Comparison of ENCODE assay signal across 8 cellular contexts in the genomic region with DNA sequence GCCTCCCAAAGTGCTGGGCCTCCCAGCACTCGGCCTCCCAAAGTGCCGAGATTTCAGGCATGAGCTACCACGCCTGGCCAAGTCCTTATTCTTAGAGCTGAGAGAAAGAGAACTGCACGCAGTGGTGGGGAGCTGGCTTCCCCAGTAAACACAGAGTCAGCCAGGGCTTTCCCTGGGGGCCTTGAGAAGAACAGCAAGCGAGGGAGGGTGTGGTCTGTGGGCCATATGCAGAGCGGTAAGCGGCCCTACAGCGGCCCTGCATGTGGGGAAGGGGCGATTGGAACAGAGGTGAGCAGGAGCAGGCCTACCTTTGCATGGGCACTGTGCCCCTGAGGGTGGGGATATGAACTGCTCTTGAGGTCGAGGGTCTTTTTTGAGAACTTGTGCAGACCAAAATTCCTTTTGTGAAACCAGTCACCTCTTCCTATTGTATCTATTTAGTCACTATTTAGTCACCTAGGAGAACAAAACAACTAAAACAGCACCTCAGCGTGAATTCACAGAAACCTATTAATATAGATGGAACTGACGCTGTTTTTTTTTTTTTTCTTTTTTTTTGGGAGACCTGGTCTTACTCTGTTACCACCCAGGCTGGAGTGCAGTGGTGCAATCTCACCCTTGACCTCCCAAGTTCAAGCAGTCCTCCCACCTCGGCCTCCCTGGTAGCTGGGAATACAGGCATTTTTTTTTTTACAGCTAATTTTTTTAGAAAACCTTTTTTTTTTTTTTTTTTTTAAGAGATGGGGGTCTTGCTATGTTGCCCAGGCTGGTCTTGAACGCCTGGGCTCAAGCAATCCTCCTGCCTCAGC. TPM values are rescaled to one million over a fixed set of nuclear protein-coding genes. Genes with fewer than 3 reads are reported as not detected.
DNase-seq lines count a peak whose midpoint lies in the region; ATAC-seq, FAIRE-seq and TF ChIP-seq lines count a peak whose summit lies in the region.

No MANE protein-coding gene starts in this region.

- peak; percentile 59 for ATAC-seq in HG02623 (IDR thresholded peaks at IDR 0.05; ENCODE audit: unreplicated experiment)

- peaks cover 97% of the 10 kb centered on the region for H3K4me1 Mint-ChIP-seq in activated CD4-positive, alpha-beta memory T cell treated with anti-CD3 and anti-CD28 coated beads, Interleukin-2, amount 10 ng/mL, durations not matched to agents 7 days and 5 days

- POLR2A ChIA-PET in activated CD4-positive, alpha-beta memory T cell treated with anti-CD3 and anti-CD28 coated beads, Interleukin-2, amount 10 ng/mL, durations not matched to agents 7 days and 5 days (lab: Charles Lee): interaction anchor here (0.8 to 11.4 kb wide), 5 partner anchors 9 to 57 kb away, joined by 3 to 333 read pairs (median 5); partner anchors contain the start of gene TSPAN14
- POLR2A ChIA-PET in HEK293T (lab: Yijun Ruan, JAX): interaction anchor here (1.1 kb wide), 1 partner anchor 93 kb away, joined by 4 read pairs; the partner anchor contains the start of gene PRXL2A

- DNase-seq in GM12891 (ENCODE audit: insufficient read length, low spot score) (no peak), fibroblast of the conjunctiva (ENCODE audit: low read depth) (peak; percentile 71), HEK293T (ENCODE audit: extremely low spot score) (no peak), H54 (ENCODE audit: insufficient read length, low spot score) (no peak), KG1 (lab: John Stamatoyannopoulos, UW) (no peak)
- DNase-seq in activated CD4-positive, alpha-beta memory T cell treated with anti-CD3 and anti-CD28 coated beads, Interleukin-2, amount 10 ng/mL, durations not matched to agents 7 days and 5 days: no peak
- peak; percentile 54 to 60 for DNase-seq in stimulated activated CD4-positive, alpha-beta T cell treated with anti-CD3 and anti-CD28 coated beads, Interleukin-2, amount 100 ng/mL, for 24 hours

- peak overlapping the region; percentile 92 for H3K27ac Mint-ChIP-seq in activated CD4-positive, alpha-beta memory T cell treated with anti-CD3 and anti-CD28 coated beads, Interleukin-2, amount 10 ng/mL, durations not matched to agents 7 days and 5 days

- no peaks in the 10 kb centered on the region for H3K27me3 Mint-ChIP-seq in activated CD4-positive, alpha-beta memory T cell treated with anti-CD3 and anti-CD28 coated beads, Interleukin-2, amount 10 ng/mL, durations not matched to agents 7 days and 5 days

- FAIRE-seq in GM12891 (lab: Jason Lieb, UNC): no peak
- no peak for FAIRE-seq in H54 (lab: Jason Lieb, UNC)

- TF ChIP-seq POLR2A in GM12891 (IDR thresholded peaks at IDR 0.05; ENCODE audit: low read depth, low read length): no peak
- no peak for TF ChIP-seq POLR2A in H54 (IDR thresholded peaks at IDR 0.05; ENCODE audit: low read depth, low read length)

- peaks cover 8% of the 10 kb centered on the region for H3K9me3 Mint-ChIP-seq in activated CD4-positive, alpha-beta memory T cell treated with anti-CD3 and anti-CD28 coated beads, Interleukin-2, amount 10 ng/mL, durations not matched to agents 7 days and 5 days

- peak overlapping the region; percentile 25 for H3K4me3 Mint-ChIP-seq in activated CD4-positive, alpha-beta memory T cell treated with anti-CD3 and anti-CD28 coated beads, Interleukin-2, amount 10 ng/mL, durations not matched to agents 7 days and 5 days

- peaks cover 67% of the 10 kb centered on the region for H3K36me3 Mint-ChIP-seq in activated CD4-positive, alpha-beta memory T cell treated with anti-CD3 and anti-CD28 coated beads, Interleukin-2, amount 10 ng/mL, durations not matched to agents 7 days and 5 days (ENCODE audit: low read depth)

- CTCF ChIA-PET in activated CD4-positive, alpha-beta memory T cell treated with anti-CD3 and anti-CD28 coated beads, Interleukin-2, amount 10 ng/mL, durations not matched to agents 7 days and 5 days (lab: Charles Lee): interaction anchor here (0.7 to 17.8 kb wide), 8 partner anchors 11 to 241 kb away, joined by 3 to 414 read pairs (median 4); partner anchors contain the start of genes PRXL2A and TSPAN14
- CTCF ChIA-PET in HEK293T (lab: Yijun Ruan, JAX): interaction anchor here (1.2 kb wide), 1 partner anchor 56 kb away, joined by 3 read pairs; no protein-coding TSS in a partner anchor

TF ChIP-seq in GM12891, 5 proteins besides CTCF, POLR2A, EP300 and RAD21:
- TF ChIP-seq PAX5 (IDR thresholded peaks at IDR 0.05; ENCODE audit: insufficient read depth, low read length, severe bottlenecking) (no peak), SPI1 (IDR thresholded peaks at IDR 0.05; ENCODE audit: low read depth, low read length) (no peak), POU2F2 (IDR thresholded peaks at IDR 0.05; ENCODE audit: low read depth, low read length) (0 out of 2 replicates have a peak, but pooled peaks have one; percentile 23)

TF ChIP-seq in HEK293T, 16 proteins besides CTCF, POLR2A, EP300 and RAD21:
- no peak for TF ChIP-seq TARDBP (IDR thresholded peaks at IDR 0.05)
- TF ChIP-seq FOXK2 (IDR thresholded peaks at IDR 0.05): no peak
- no peak for TF ChIP-seq ZNF384 (IDR thresholded peaks at IDR 0.05)
- TF ChIP-seq PKNOX1 (IDR thresholded peaks at IDR 0.05): no peak

RNA-seq across cellular contexts. Expression of gene SH2D4B, which starts 36.9 kb away (rescaled TPM):
- not detected for polyA plus RNA-seq in GM12891 (2012; ENCODE audit: low read depth, missing spikeins)
- under 1 TPM; 0.13 to 0.15 TPM for total RNA-seq in activated CD4-positive, alpha-beta memory T cell treated with anti-CD3 and anti-CD28 coated beads, Interleukin-2, amount 10 ng/mL, durations not matched to agents 7 days and 5 days

RNA-seq across cellular contexts. Expression of gene TSPAN14, which starts 46.7 kb away (rescaled TPM):
- polyA plus RNA-seq in GM12891 (2012; ENCODE audit: low read depth, missing spikeins): 5.2 TPM
- total RNA-seq in activated CD4-positive, alpha-beta memory T cell treated with anti-CD3 and anti-CD28 coated beads, Interleukin-2, amount 10 ng/mL, durations not matched to agents 7 days and 5 days: 100 to 1,000 TPM; 130 to 136 TPM

Comparison
In these comparisons a context has a peak if more than half of its experiments do, and no peak if none do; other contexts are left out.
1. DNase-seq: peak in fibroblast of the conjunctiva (single experiment) and stimulated activated CD4-positive, alpha-beta T cell treated with anti-CD3 and anti-CD28 coated beads, Interleukin-2, amount 100 ng/mL, for 24 hours (2 of 2); none in GM12891 (single experiment), activated CD4-positive, alpha-beta memory T cell treated with anti-CD3 and anti-CD28 coated beads, Interleukin-2, amount 10 ng/mL, durations not matched to agents 7 days and 5 days (single experiment), HEK293T (single experiment), H54 (single experiment) and KG1 (single experiment).